In genomic region chr1:87594736-87595383, GRCh38 we compare ENCODE assay signal across 1 cellular context.
TF ChIP-seq lines count a peak whose summit lies in the region.

No MANE protein-coding gene starts in this region.

TF ChIP-seq in HEK293, 187 proteins besides CTCF, POLR2A, EP300 and RAD21 (continued from another document):
- no peak for TF ChIP-seq ZNF26 (tag by site-specific recombination; IDR thresholded peaks at IDR 0.05)
- no peak for TF ChIP-seq ZNF341 (tag by site-specific recombination; IDR thresholded peaks at IDR 0.05; ENCODE audit: low read depth)
- TF ChIP-seq TRIM28 (IDR thresholded peaks at IDR 0.05; ENCODE audit: borderline replicate concordance, low read length): peak; percentile 79; the same call in 1 of the 2 replicates
- 0 out of 2 replicates have a peak, but pooled peaks have one; percentile 52 for TF ChIP-seq ZNF561 (tag by site-specific recombination; IDR thresholded peaks at IDR 0.05; ENCODE audit: borderline replicate concordance)
- no peak for TF ChIP-seq ZNF596 (tag by site-specific recombination; IDR thresholded peaks at IDR 0.05)
- no peak for TF ChIP-seq ZNF362 (tag by site-specific recombination; IDR thresholded peaks at IDR 0.05)
- no peak for TF ChIP-seq ZNF658 (tag by site-specific recombination; IDR thresholded peaks at IDR 0.05)
- no peak for TF ChIP-seq ZNF701 (tag by site-specific recombination; IDR thresholded peaks at IDR 0.05)
- TF ChIP-seq ZIC2 (tag by site-specific recombination; IDR thresholded peaks at IDR 0.05): no peak
